23 cellular contexts compared by ENCODE assay signal in genomic region chr13:113621046-113621445, GRCh38. TPM values are rescaled to one million over a fixed set of nuclear protein-coding genes. Genes with fewer than 3 reads are reported as not detected.
A peak's percentile ranks its signal among the peaks of the same experiment; 100 is the strongest.
DNase-seq lines count a peak whose midpoint lies in the region; ATAC-seq and TF ChIP-seq lines count a peak whose summit lies in the region.
"Had no signal": no experiment of that assay in that cellular context is flagged by ENCODE, and none has a peak within 500 bp of the region (broad histone marks: within the 10 kb centered on the region; RNA-seq: fewer than 3 reads in every experiment).

No MANE protein-coding gene starts in this region.

- ATAC-seq in aorta (ENCODE audit: low FRiP score) = no peak
- ATAC-seq: GM23338, K562 had no signal

- H3K4me1 ChIP-seq in left ventricle myocardium inferior (peaks cover 16% of the 10 kb centered on the region), right atrium auricular region (peaks cover 0 to 20% of the 10 kb centered on the region in 2 donors), aorta (ENCODE audit: control insufficient read depth in 1 of 2, insufficient read depth in 2 of 2, low read length in 2 of 2) (no peaks in the 10 kb centered on the region), esophagus squamous epithelium (no peaks in the 10 kb centered on the region)
- H3K4me1 ChIP-seq: HAP-1, Peyer's patch had no signal

- H3K27ac ChIP-seq in left ventricle myocardium inferior (replicated peaks) = no peak overlapping the region
- H3K27ac ChIP-seq in right atrium auricular region = no peak overlapping the region
- H3K27ac ChIP-seq in aorta (ENCODE audit: low read depth in 1 of 2, low read length in 2 of 2) = no peak overlapping the region
- no peak overlapping the region for H3K27ac ChIP-seq in esophagus squamous epithelium
- H3K27ac ChIP-seq: C4-2B, Peyer's patch had no signal

- TF ChIP-seq CTCF in left ventricle myocardium inferior (IDR thresholded peaks at IDR 0.05; ENCODE audit: borderline replicate concordance) (no peak), right atrium auricular region (IDR thresholded peaks at IDR 0.05) (no peak), endothelial cell (IDR thresholded peaks at IDR 0.05; ENCODE audit: unreplicated experiment) (no peak), mesothelial cell of epicardium (IDR thresholded peaks at IDR 0.05; ENCODE audit: unreplicated experiment) (no peak), esophagus squamous epithelium (IDR thresholded peaks at IDR 0.05) (no peak)

- H3K4me3 Mint-ChIP-seq in endothelial cell (ENCODE audit: unreplicated experiment) = peak overlapping the region; percentile 49
- H3K4me3 Mint-ChIP-seq in mesothelial cell of epicardium = no peak overlapping the region
- H3K4me3 Mint-ChIP-seq: GM23338 had no signal

- no peaks in the 10 kb centered on the region for H3K27me3 ChIP-seq in left ventricle myocardium inferior (ENCODE audit: low read depth)
- no peaks in the 10 kb centered on the region for H3K27me3 ChIP-seq in right atrium auricular region
- no peaks in the 10 kb centered on the region for H3K27me3 ChIP-seq in aorta (ENCODE audit: control insufficient read depth in 1 of 2, insufficient read depth in 2 of 2, low read length in 1 of 2)
- no peaks in the 10 kb centered on the region for H3K27me3 ChIP-seq in esophagus squamous epithelium
- H3K27me3 ChIP-seq: Peyer's patch had no signal

- intact Hi-C loops in left ventricle myocardium inferior (cut with micrococcal nuclease) (no loop called here), aorta (cut with DNase I) (no loop called here), esophagus squamous epithelium (cut with DNase I) (no loop called here)

- no peaks in the 10 kb centered on the region for H3K9me3 Mint-ChIP-seq in endothelial cell (ENCODE audit: unreplicated experiment)
- H3K9me3 Mint-ChIP-seq in mesothelial cell of epicardium = no peaks in the 10 kb centered on the region

- H3K27ac Mint-ChIP-seq in endothelial cell (ENCODE audit: unreplicated experiment) (no peak overlapping the region), mesothelial cell of epicardium (peak overlapping the region; percentile 39)
- H3K27ac Mint-ChIP-seq: GM23338 had no signal

- H3K4me1 Mint-ChIP-seq in endothelial cell (ENCODE audit: unreplicated experiment) (peaks cover 9% of the 10 kb centered on the region), mesothelial cell of epicardium (peaks cover 16% of the 10 kb centered on the region)

- H3K36me3 ChIP-seq in left ventricle myocardium inferior (peaks cover 15% of the 10 kb centered on the region), right atrium auricular region (peaks cover 21% of the 10 kb centered on the region), aorta (ENCODE audit: control insufficient read depth in 1 of 2, insufficient read depth in 2 of 2, low read length in 1 of 2) (no peaks in the 10 kb centered on the region), esophagus squamous epithelium (peaks cover 0 to 82% (median 8%) of the 10 kb centered on the region in 3 donors)

- peak; percentile 1 for DNase-seq in left ventricle myocardium inferior
- DNase-seq in right atrium auricular region (ENCODE audit: low spot score) = no peak
- DNase-seq in endothelial cell (ENCODE audit: low spot score) = no peak
- DNase-seq in mesothelial cell of epicardium (ENCODE audit: low spot score in 2 of 2, unreplicated experiment in 2 of 2) = no peak
- peak; percentile 27 to 48 for DNase-seq in aorta
- no peak for DNase-seq in NCI-H345 (lab: John Stamatoyannopoulos, UW)
- DNase-seq in esophagus squamous epithelium (lab: John Stamatoyannopoulos, UW) = no peak
- DNase-seq in DMS53 (lab: John Stamatoyannopoulos, UW) = no peak
- DNase-seq: EL, MM.1S, NCI-H1105, NCI-H146, NCI-H2029 treated with DMSO at 0.1 percent for 48 hours, NCI-H2171, NCI-H446 had no signal

- TF ChIP-seq POLR2A in esophagus squamous epithelium (IDR thresholded peaks at IDR 0.05) = no peak

- H3K4me3 ChIP-seq in left ventricle myocardium inferior (no peak overlapping the region), right atrium auricular region (no peak overlapping the region), aorta (ENCODE audit: low read length in 2 of 2) (no peak overlapping the region), esophagus squamous epithelium (no peak overlapping the region)
- H3K4me3 ChIP-seq: GM23338, HAP-1, K562, Peyer's patch had no signal

- WGBS in aorta, 2 donors = 95 to 97% methylated on average over 15 of the region's 15 CpGs
- 94 to 97% methylated on average over 15 of the region's 15 CpGs for WGBS in esophagus squamous epithelium, 2 donors

- H3K36me3 Mint-ChIP-seq in endothelial cell (ENCODE audit: low read depth, unreplicated experiment) (peaks cover 43% of the 10 kb centered on the region), mesothelial cell of epicardium (peaks cover 28% of the 10 kb centered on the region)

- peaks cover 3% of the 10 kb centered on the region for H3K27me3 Mint-ChIP-seq in endothelial cell (ENCODE audit: unreplicated experiment)
- no peaks in the 10 kb centered on the region for H3K27me3 Mint-ChIP-seq in mesothelial cell of epicardium (ENCODE audit: low read depth)

- H3K9me3 ChIP-seq in left ventricle myocardium inferior (replicated peaks) (no peaks in the 10 kb centered on the region), right atrium auricular region (no peaks in the 10 kb centered on the region), aorta (ENCODE audit: control insufficient read depth, low read length) (no peaks in the 10 kb centered on the region), esophagus squamous epithelium (no peaks in the 10 kb centered on the region)
- H3K9me3 ChIP-seq: HAP-1, Peyer's patch had no signal

RNA-seq across cellular contexts. Expression of gene TFDP1, which starts 36.5 kb away (rescaled TPM):
- total RNA-seq in left ventricle myocardium inferior (48.7 TPM), right atrium auricular region (10 to 100 TPM; 34.4 to 40.4 TPM), endothelial cell (ENCODE audit: unreplicated experiment) (65.8 TPM), mesothelial cell of epicardium (51.6 to 53.6 TPM (median 52.6 TPM) in 3 replicates), aorta (10 to 100 TPM; 29.7 to 36.6 TPM), esophagus squamous epithelium (10 to 100 TPM; 55.7 to 82.1 (median 59.5) TPM)
- polyA plus RNA-seq in aorta = 10 to 100 TPM; 17.4 to 36.4 TPM

RNA-seq across cellular contexts. Expression of gene ATP4B, which starts 37.0 kb away (rescaled TPM):
- total RNA-seq in left ventricle myocardium inferior (not detected), right atrium auricular region (not detected), endothelial cell (ENCODE audit: unreplicated experiment) (not detected), mesothelial cell of epicardium (not detected in 3 replicates), aorta (not detected), esophagus squamous epithelium (not detected)
- polyA plus RNA-seq in aorta = not detected
- total RNA-seq: GM23338, K562, LHCN-M2, OCI-LY7, Peyer's patch, SK-MEL-5 had no signal
- polyA plus RNA-seq: GM23338, K562 had no signal

RNA-seq across cellular contexts. Expression of gene GRK1, which starts 46.0 kb away (rescaled TPM):
- total RNA-seq in left ventricle myocardium inferior (0.85 TPM), right atrium auricular region (not detected), endothelial cell (ENCODE audit: unreplicated experiment) (0.54 TPM), mesothelial cell of epicardium (0.20 to 0.41 TPM (median 0.34 TPM) in 3 replicates), aorta (under 1 TPM in 1 of 2 donors, not detected in 1; 0.10 TPM), esophagus squamous epithelium (not detected)
- not detected for polyA plus RNA-seq in aorta
- total RNA-seq: GM23338, LHCN-M2, OCI-LY7, SK-MEL-5 had no signal
- polyA plus RNA-seq: GM23338, K562 had no signal

Comparison
In these comparisons a context has a peak if more than half of its experiments do, and no peak if none do; other contexts are left out.
1. DNase-seq: peak in left ventricle myocardium inferior (single experiment) and aorta (2 of 2); none in right atrium auricular region (single experiment), endothelial cell (single experiment), mesothelial cell of epicardium (0 of 2), NCI-H345 (single experiment), esophagus squamous epithelium (single experiment) and DMS53 (single experiment).